In genomic region chr4:6974138-6974848, GRCh38 we compare ENCODE assay signal across 8 cellular contexts.
DNase-seq lines count a peak whose midpoint lies in the region; ATAC-seq and TF ChIP-seq lines count a peak whose summit lies in the region.

No MANE protein-coding gene starts in this region.

- peak; percentile 96 for TF ChIP-seq CTCF in colonic mucosa (IDR thresholded peaks at IDR 0.05)

- no peak overlapping the region for H3K4me3 ChIP-seq in colonic mucosa

- peak overlapping the region in 1 of 2 donors; percentile 19 for H3K9ac ChIP-seq in colonic mucosa (ENCODE audit: low read depth in 2 of 2, low read length in 2 of 2)

- no peaks in the 10 kb centered on the region for H3K27me3 ChIP-seq in colonic mucosa

- H3K27ac ChIP-seq in colonic mucosa = no peak overlapping the region

- DNase-seq in ELF-1 (ENCODE audit: low read depth, low spot score) (peak; percentile 90), NCI-H226 (peak; percentile 26), colonic mucosa (peak; percentile 89), left lobe of liver (ENCODE audit: low spot score) (peak; percentile 76)
- DNase-seq in activated CD4-positive, alpha-beta T cell treated with anti-CD3 and anti-CD28 coated beads for 48 hours = peak; percentile 89
- peak; percentile 58 to 82 (median 59) for DNase-seq in stimulated activated CD4-positive, alpha-beta T cell treated with anti-CD3 and anti-CD28 coated beads, TNF-alpha, amount 100 ng/mL, for 24 hours (ENCODE audit: low read depth in 3 of 3)

- no peaks in the 10 kb centered on the region for H3K9me3 ChIP-seq in colonic mucosa

- peak; percentile 54 for ATAC-seq in HG02571 (IDR thresholded peaks at IDR 0.05; ENCODE audit: unreplicated experiment)
- ATAC-seq in left lobe of liver = peak; percentile 95
- no peak for ATAC-seq in HG03565 (IDR thresholded peaks at IDR 0.05; ENCODE audit: unreplicated experiment)

- intact Hi-C loops in colonic mucosa (cut with DNase I) = no loop called here

- no peaks in the 10 kb centered on the region for H3K4me1 ChIP-seq in colonic mucosa

- no peaks in the 10 kb centered on the region for H3K36me3 ChIP-seq in colonic mucosa

Comparison
In these comparisons a context has a peak if more than half of its experiments do, and no peak if none do; other contexts are left out.
1. DNase-seq: peak in every context shown above with its lines; median percentile 90 in ELF-1; 89 in activated CD4-positive, alpha-beta T cell treated with anti-CD3 and anti-CD28 coated beads for 48 hours; 89 in colonic mucosa; 76 in left lobe of liver; 59 in stimulated activated CD4-positive, alpha-beta T cell treated with anti-CD3 and anti-CD28 coated beads, TNF-alpha, amount 100 ng/mL, for 24 hours; 26 in NCI-H226.